1 cellular context compared by ENCODE assay signal in genomic region chr5:34735436-34736426, GRCh38.
A peak's percentile ranks its signal among the peaks of the same experiment; 100 is the strongest.
TF ChIP-seq lines count a peak whose summit lies in the region.

No MANE protein-coding gene starts in this region.

TF ChIP-seq in K562, 482 proteins besides CTCF, POLR2A, EP300 and RAD21 (continued from another document):
- no peak for TF ChIP-seq PBX2 (CRISPR knock-in tag; IDR thresholded peaks at IDR 0.05; ENCODE audit: low read depth)
- peak; percentile 43; the same call in 1 of the 2 replicates for TF ChIP-seq PBX2 (tag; conservative IDR thresholded peaks at IDR 0.05; ENCODE audit: low read depth)
- no peak for TF ChIP-seq CREM (IDR thresholded peaks at IDR 0.05; ENCODE audit: low read depth)
- TF ChIP-seq RHOXF2B (CRISPR knock-in tag; conservative IDR thresholded peaks at IDR 0.05), result no peak
- TF ChIP-seq NCOA2 (IDR thresholded peaks at IDR 0.05; ENCODE audit: partially characterized antibody in 2 of 2), result no peak
